8 cellular contexts compared by ENCODE assay signal in genomic region chrX:40105791-40106676, GRCh38. TPM values are rescaled to one million over a fixed set of nuclear protein-coding genes. Genes with fewer than 3 reads are reported as not detected.
A peak's percentile ranks its signal among the peaks of the same experiment; 100 is the strongest.
DNase-seq lines count a peak whose midpoint lies in the region; ATAC-seq, FAIRE-seq and TF ChIP-seq lines count a peak whose summit lies in the region.

No MANE protein-coding gene starts in this region.

- in situ Hi-C loops in GM13976 (cut with MboI; ENCODE audit: low sequenced_read_pairs, unreplicated experiment) (loop anchor here (10.0 kb wide), 1 partner anchor 59 kb away; no protein-coding TSS in a partner anchor), HepG2 (cut with HindIII; ENCODE audit: extremely low pct_ligation_motif_present, low pct_unique_long_range_greater_than_20kb) (loop anchor here (5.0 kb wide), 1 partner anchor 46 kb away; no protein-coding TSS in a partner anchor)

- intact Hi-C loops in HepG2 (cut with micrococcal nuclease; ENCODE audit: unreplicated experiment) = loop anchor here (2.0 to 5.0 kb wide), 2 partner anchors 36 to 161 kb away; no protein-coding TSS in a partner anchor

- WGBS in HepG2 (ENCODE audit: low lambda C conversion rate) = no CpG with 5 or more reads among the region's 89 CpGs

- H2AFZ ChIP-seq in HepG2 (ENCODE audit: low read length) = no peak overlapping the region

- no peak for TF ChIP-seq EP300 in HepG2 (IDR thresholded peaks at IDR 0.05; ENCODE audit: low read depth in 2 of 2, low read length in 2 of 2)
- TF ChIP-seq EP300 in HepG2 (CRISPR knock-in tag; IDR thresholded peaks at IDR 0.05; ENCODE audit: borderline replicate concordance) = no peak

- no peaks in the 10 kb centered on the region for H3K27me3 ChIP-seq in HepG2 (ENCODE audit: control insufficient read depth in 1 of 2, insufficient read depth in 2 of 2, low read length in 2 of 2)

- no peaks in the 10 kb centered on the region for H3K9me3 ChIP-seq in HepG2 (ENCODE audit: low read length)

- peaks cover 30% of the 10 kb centered on the region for H3K4me1 ChIP-seq in HepG2 (ENCODE audit: insufficient read depth, low read length)

- CTCF ChIA-PET in HepG2 (lab: Yijun Ruan, JAX; ENCODE audit: low intra/inter-chr PET ratio, low total read pairs) = no interaction called here

- H3K27ac ChIP-seq in HepG2 (ENCODE audit: extremely low read length, insufficient read depth, low read length) = peak overlapping the region; percentile 82

- H3K4me3 ChIP-seq in WI38 (ENCODE audit: low read depth, low read length) (peak overlapping the region; percentile 54), HepG2 (replicated peaks in 1 of 3; ENCODE audit: insufficient read depth in 1 of 3, low read depth in 2 of 3, low read length in 3 of 3) (peak overlapping the region; percentile 45 to 76 (median 63); a peak in 5 of 6 replicates)

- ATAC-seq in HepG2 = peak; percentile 24
- ATAC-seq in GM19035 (IDR thresholded peaks at IDR 0.05; ENCODE audit: unreplicated experiment) = no peak
- ATAC-seq in HG03045 (IDR thresholded peaks at IDR 0.05; ENCODE audit: unreplicated experiment) = no peak

- H3K79me2 ChIP-seq in HepG2 (ENCODE audit: insufficient read depth, low read length) = peaks cover 11% of the 10 kb centered on the region

- DNase-seq in GM13976 (ENCODE audit: low spot score) = peak; percentile 72
- peak; percentile 47 to 90 (median 89) for DNase-seq in NCI-H1417 (lab: John Stamatoyannopoulos, UW)
- peak; percentile 68 for DNase-seq in cerebellar cortex (ENCODE audit: low spot score)
- DNase-seq in HepG2 (ENCODE audit: low spot score) = no peak
- peak; percentile 70 to 71 for DNase-seq in stimulated activated CD4-positive, alpha-beta T cell treated with anti-CD3 and anti-CD28 coated beads, Interleukin-4, amount 100 ng/mL, for 4 hours

- BruUV-seq in HepG2 (replicated peaks; lab: Mats Ljungman, UMichigan) = no TSS peak

- TF ChIP-seq CTCF in GM13976 (IDR thresholded peaks at IDR 0.05; ENCODE audit: borderline replicate concordance, control extremely low read depth, extremely low read depth, insufficient read depth, missing control alignments) = no peak
- no peak for TF ChIP-seq CTCF in WI38 (IDR thresholded peaks at IDR 0.05; ENCODE audit: low read depth, low read length)
- no peak for TF ChIP-seq CTCF in HepG2 (CRISPR knock-in tag; IDR thresholded peaks at IDR 0.05)

- TF ChIP-seq RAD21 in HepG2 (CRISPR knock-in tag; IDR thresholded peaks at IDR 0.05) = no peak

- FAIRE-seq in HepG2 (lab: Jason Lieb, UNC) = no peak

- H3K36me3 ChIP-seq in HepG2 (replicated peaks in 1 of 2; ENCODE audit: control insufficient read depth in 1 of 2, insufficient read depth in 2 of 2, low read length in 2 of 2) = no peaks in the 10 kb centered on the region

- no peaks in the 10 kb centered on the region for H4K20me1 ChIP-seq in HepG2 (ENCODE audit: insufficient read depth, low read length)

- peak overlapping the region; percentile 69 for H3K9ac ChIP-seq in HepG2 (ENCODE audit: insufficient read depth, low read depth, low read length)

- POLR2A ChIA-PET in HepG2 (lab: Yijun Ruan, JAX) = interaction anchor here (0.6 to 2.9 kb wide), 9 partner anchors 8 to 161 kb away, joined by 3 to 31 read pairs (median 5); partner anchors contain the start of gene BCOR

- H3K4me2 ChIP-seq in HepG2 (ENCODE audit: low read depth, low read length) = peak overlapping the region; percentile 73

- TF ChIP-seq POLR2A in HepG2 (IDR thresholded peaks at IDR 0.05; ENCODE audit: insufficient read depth in 1 of 2, low read depth in 2 of 2, low read length in 2 of 2) = peak in 1 of 2 experiments; percentile 52; a peak in 2 of 4 replicates

TF ChIP-seq in HepG2, 621 proteins besides CTCF, POLR2A, EP300 and RAD21 (continues in another document):
- TF ChIP-seq KLF16 (CRISPR knock-in tag; IDR thresholded peaks at IDR 0.05) (no peak), PHB2 (IDR thresholded peaks at IDR 0.05; ENCODE audit: partially characterized antibody) (no peak), THAP7 (CRISPR knock-in tag; IDR thresholded peaks at IDR 0.05) (no peak), NBN (conservative IDR thresholded peaks at IDR 0.05) (no peak), RARA (CRISPR knock-in tag; IDR thresholded peaks at IDR 0.05) (0 out of 2 replicates have a peak, but pooled peaks have one; percentile 24), ZMYM2 (CRISPR knock-in tag; IDR thresholded peaks at IDR 0.05) (no peak), YY1 (IDR thresholded peaks at IDR 0.05; ENCODE audit: insufficient read depth, insufficient replicate concordance, low read depth, low read length) (peak; percentile 42), ZFP36L2 (CRISPR knock-in tag; IDR thresholded peaks at IDR 0.05) (no peak), FOXA3 (CRISPR knock-in tag; IDR thresholded peaks at IDR 0.05) (no peak), DRAP1 (CRISPR knock-in tag; IDR thresholded peaks at IDR 0.05) (no peak), BRD4 (CRISPR knock-in tag; IDR thresholded peaks at IDR 0.05) (no peak), ZNF790 (CRISPR knock-in tag; IDR thresholded peaks at IDR 0.05; ENCODE audit: borderline replicate concordance) (no peak), KAT7 (CRISPR knock-in tag; IDR thresholded peaks at IDR 0.05; ENCODE audit: borderline replicate concordance) (no peak), HDAC6 (IDR thresholded peaks at IDR 0.05; ENCODE audit: low read depth, low read length) (no peak), PCBP1 (IDR thresholded peaks at IDR 0.05; ENCODE audit: borderline replicate concordance, low read depth, low read length) (no peak), ZBTB7B (CRISPR knock-in tag; IDR thresholded peaks at IDR 0.05) (no peak)
- TF ChIP-seq, protein P1, sequence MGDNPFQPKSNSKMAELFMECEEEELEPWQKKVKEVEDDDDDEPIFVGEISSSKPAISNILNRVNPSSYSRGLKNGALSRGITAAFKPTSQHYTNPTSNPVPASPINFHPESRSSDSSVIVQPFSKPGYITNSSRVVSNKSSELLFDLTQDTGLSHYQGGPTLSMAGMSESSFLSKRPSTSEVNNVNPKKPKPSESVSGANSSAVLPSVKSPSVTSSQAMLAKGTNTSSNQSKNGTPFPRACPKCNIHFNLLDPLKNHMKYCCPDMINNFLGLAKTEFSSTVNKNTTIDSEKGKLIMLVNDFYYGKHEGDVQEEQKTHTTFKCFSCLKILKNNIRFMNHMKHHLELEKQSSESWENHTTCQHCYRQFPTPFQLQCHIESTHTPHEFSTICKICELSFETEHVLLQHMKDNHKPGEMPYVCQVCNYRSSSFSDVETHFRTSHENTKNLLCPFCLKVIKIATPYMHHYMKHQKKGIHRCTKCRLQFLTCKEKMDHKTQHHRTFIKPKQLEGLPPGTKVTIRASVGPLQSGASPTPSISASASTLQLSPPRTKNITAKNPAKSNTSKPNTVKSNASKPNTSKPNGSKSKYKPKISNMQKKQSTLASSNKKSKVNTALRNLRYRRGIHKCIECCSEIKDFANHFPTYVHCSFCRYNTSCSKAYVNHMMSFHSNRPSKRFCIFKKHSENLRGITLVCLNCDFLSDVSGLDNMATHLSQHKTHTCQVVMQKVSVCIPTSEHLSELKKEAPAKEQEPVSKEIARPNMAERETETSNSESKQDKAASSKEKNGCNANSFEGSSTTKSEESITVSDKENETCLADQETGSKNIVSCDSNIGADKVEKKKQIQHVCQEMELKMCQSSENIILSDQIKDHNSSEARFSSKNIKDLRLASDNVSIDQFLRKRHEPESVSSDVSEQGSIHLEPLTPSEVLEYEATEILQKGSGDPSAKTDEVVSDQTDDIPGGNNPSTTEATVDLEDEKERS (CRISPR knock-in tag; IDR thresholded peaks at IDR 0.05) = no peak
- TF ChIP-seq, protein P2, sequence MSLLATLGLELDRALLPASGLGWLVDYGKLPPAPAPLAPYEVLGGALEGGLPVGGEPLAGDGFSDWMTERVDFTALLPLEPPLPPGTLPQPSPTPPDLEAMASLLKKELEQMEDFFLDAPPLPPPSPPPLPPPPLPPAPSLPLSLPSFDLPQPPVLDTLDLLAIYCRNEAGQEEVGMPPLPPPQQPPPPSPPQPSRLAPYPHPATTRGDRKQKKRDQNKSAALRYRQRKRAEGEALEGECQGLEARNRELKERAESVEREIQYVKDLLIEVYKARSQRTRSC (CRISPR knock-in tag; IDR thresholded peaks at IDR 0.05; ENCODE audit: low read depth) = no peak

RNA-seq across cellular contexts. Expression of gene BCOR, which starts 8.3 kb away (rescaled TPM):
- 15.2 and 18.6 TPM in 2 replicates for total RNA-seq in HepG2 (2016; rRNA removed; fragmentation: Illumina TruSeq; extraction: Trizol)
- total RNA-seq in HepG2 (2016; cell fraction: cytosol; rRNA removed; fragmentation: Illumina TruSeq; extraction: Trizol; ENCODE audit: low read depth) = 3.2 and 4.8 TPM in 2 replicates
- total RNA-seq in HepG2 (2016; cell fraction: insoluble cytoplasmic fraction; rRNA removed; fragmentation: Illumina TruSeq; extraction: Trizol) = 13.9 and 15.9 TPM in 2 replicates
- total RNA-seq in HepG2 (2016; cell fraction: membrane; rRNA removed; fragmentation: Illumina TruSeq; extraction: Trizol) = 7.4 and 7.6 TPM in 2 replicates
- 18.8 and 25.8 TPM in 2 replicates for total RNA-seq in HepG2 (2016; cell fraction: nucleus; rRNA removed; fragmentation: Illumina TruSeq; extraction: Trizol)
- polyA plus RNA-seq in HepG2 (2011; rRNA removed) = 14.3 and 15.2 TPM in 2 replicates
- 11.5 and 13.8 TPM in 2 replicates for polyA plus RNA-seq in HepG2 (2011; cell fraction: cytosol; rRNA removed)
- 30.4 and 30.6 TPM in 2 replicates for polyA plus RNA-seq in HepG2 (2011; cell fraction: nucleus; rRNA removed)
- 27.3 and 29.3 TPM in 2 replicates for polyA plus RNA-seq in HepG2 (2012)
- 1.2 and 1.3 TPM in 2 replicates for polyA plus RNA-seq in HepG2 (2016; cell fraction: cytosol; fragmentation: Illumina TruSeq; extraction: Trizol; ENCODE audit: low read depth)
- 17.4 and 18.4 TPM in 2 replicates for polyA plus RNA-seq in HepG2 (2016; cell fraction: insoluble cytoplasmic fraction; fragmentation: Illumina TruSeq; extraction: Trizol; ENCODE audit: low read depth)
- polyA plus RNA-seq in HepG2 (2016; cell fraction: membrane; fragmentation: Illumina TruSeq; extraction: Trizol; ENCODE audit: low read depth) = 1.3 and 1.9 TPM in 2 replicates
- polyA plus RNA-seq in HepG2 (2016; cell fraction: nucleus; fragmentation: Illumina TruSeq; extraction: Trizol; ENCODE audit: insufficient read depth, low read depth) = 27.4 and 28.9 TPM in 2 replicates
- polyA minus RNA-seq in HepG2 (2011; rRNA and poly(A)+ RNA removed; ENCODE audit: low replicate concordance) = 18.3 and 32.5 TPM in 2 replicates
- polyA minus RNA-seq in HepG2 (2011; cell fraction: cytosol; rRNA and poly(A)+ RNA removed) = 40.3 and 40.4 TPM in 2 replicates
- polyA minus RNA-seq in HepG2 (2011; cell fraction: nucleus; rRNA and poly(A)+ RNA removed) = 31.8 TPM in 2 replicates
